In genomic region chr17:21289175-21289901, GRCh38 we compare ENCODE assay signal across 1 cellular context.
TF ChIP-seq lines count a peak whose summit lies in the region.

No MANE protein-coding gene starts in this region.

TF ChIP-seq in H1, 55 proteins besides CTCF, POLR2A, EP300 and RAD21:
- no peak for TF ChIP-seq TAF7 (optimal IDR thresholded peaks at IDR 0.05; ENCODE audit: borderline replicate concordance, low read depth, low read length)
- TF ChIP-seq KDM5A (IDR thresholded peaks at IDR 0.05; ENCODE audit: low read length): no peak
- no peak for TF ChIP-seq MAX (IDR thresholded peaks at IDR 0.05)
- no peak for TF ChIP-seq BCL11A (IDR thresholded peaks at IDR 0.05; ENCODE audit: low read depth in 2 of 2, low read length in 2 of 2)
- TF ChIP-seq ASH2L (IDR thresholded peaks at IDR 0.05; ENCODE audit: low read length): no peak
- TF ChIP-seq, protein P1, sequence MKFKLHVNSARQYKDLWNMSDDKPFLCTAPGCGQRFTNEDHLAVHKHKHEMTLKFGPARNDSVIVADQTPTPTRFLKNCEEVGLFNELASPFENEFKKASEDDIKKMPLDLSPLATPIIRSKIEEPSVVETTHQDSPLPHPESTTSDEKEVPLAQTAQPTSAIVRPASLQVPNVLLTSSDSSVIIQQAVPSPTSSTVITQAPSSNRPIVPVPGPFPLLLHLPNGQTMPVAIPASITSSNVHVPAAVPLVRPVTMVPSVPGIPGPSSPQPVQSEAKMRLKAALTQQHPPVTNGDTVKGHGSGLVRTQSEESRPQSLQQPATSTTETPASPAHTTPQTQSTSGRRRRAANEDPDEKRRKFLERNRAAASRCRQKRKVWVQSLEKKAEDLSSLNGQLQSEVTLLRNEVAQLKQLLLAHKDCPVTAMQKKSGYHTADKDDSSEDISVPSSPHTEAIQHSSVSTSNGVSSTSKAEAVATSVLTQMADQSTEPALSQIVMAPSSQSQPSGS (IDR thresholded peaks at IDR 0.05; ENCODE audit: low read length): no peak
- no peak for TF ChIP-seq SIX5 (IDR thresholded peaks at IDR 0.05; ENCODE audit: low read depth, low read length)
- TF ChIP-seq CTBP2 (IDR thresholded peaks at IDR 0.05; ENCODE audit: borderline replicate concordance, insufficient read depth, insufficient read length, low read length): no peak
- TF ChIP-seq TAF1 (IDR thresholded peaks at IDR 0.05; ENCODE audit: low read depth, low read length): no peak
- TF ChIP-seq GTF2F1 (IDR thresholded peaks at IDR 0.05; ENCODE audit: borderline replicate concordance, low read depth, low read length): no peak
- TF ChIP-seq, protein P2, sequence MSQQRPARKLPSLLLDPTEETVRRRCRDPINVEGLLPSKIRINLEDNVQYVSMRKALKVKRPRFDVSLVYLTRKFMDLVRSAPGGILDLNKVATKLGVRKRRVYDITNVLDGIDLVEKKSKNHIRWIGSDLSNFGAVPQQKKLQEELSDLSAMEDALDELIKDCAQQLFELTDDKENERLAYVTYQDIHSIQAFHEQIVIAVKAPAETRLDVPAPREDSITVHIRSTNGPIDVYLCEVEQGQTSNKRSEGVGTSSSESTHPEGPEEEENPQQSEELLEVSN (IDR thresholded peaks at IDR 0.05): no peak
- TF ChIP-seq ZNF274 (IDR thresholded peaks at IDR 0.05; ENCODE audit: borderline replicate concordance, extremely low read depth, low read length): no peak
- TF ChIP-seq RFX5 (IDR thresholded peaks at IDR 0.05; ENCODE audit: borderline replicate concordance, low read depth, low read length): no peak
- no peak for TF ChIP-seq POU5F1 (IDR thresholded peaks at IDR 0.05; ENCODE audit: low read depth, low read length)
TF ChIP-seq in H1: peak in this region for 0.
